20 cellular contexts compared by ENCODE assay signal in the genomic region with DNA sequence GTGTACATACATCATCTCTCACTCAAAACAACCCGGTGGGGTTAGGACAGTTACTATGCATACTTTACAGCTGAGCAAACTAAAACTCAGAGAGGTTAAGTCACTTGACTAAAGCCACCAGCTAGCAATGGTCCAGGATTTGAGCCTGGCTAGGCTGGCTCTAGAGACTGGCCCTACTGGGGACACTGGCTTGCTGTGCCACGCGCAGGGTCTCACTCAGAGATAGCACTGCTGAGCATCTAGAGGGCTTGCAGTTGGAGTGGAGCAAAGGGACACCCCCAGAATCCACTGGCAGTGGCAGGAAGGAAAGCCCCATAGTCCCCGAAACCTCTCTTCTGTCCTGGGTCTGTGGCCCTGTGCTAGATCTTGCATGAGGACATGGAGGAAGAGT. TPM values are rescaled to one million over a fixed set of nuclear protein-coding genes. Genes with fewer than 3 reads are reported as not detected.
DNase-seq lines count a peak whose midpoint lies in the region; ATAC-seq, FAIRE-seq and TF ChIP-seq lines count a peak whose summit lies in the region.
"Had no signal": no experiment of that assay in that cellular context is flagged by ENCODE, and none has a peak within 500 bp of the region (broad histone marks: within the 10 kb centered on the region; RNA-seq: fewer than 3 reads in every experiment).

No MANE protein-coding gene starts in this region.

- H3K4me3 Mint-ChIP-seq in type B pancreatic cell, result peak overlapping the region; percentile 20

- 13% methylated on average over 2 of the region's 4 CpGs for WGBS in HepG2 (ENCODE audit: low lambda C conversion rate)
- 60% methylated on average over 1 of the region's 4 CpGs for WGBS in right lobe of liver (ENCODE audit: insufficient coverage, low coverage, low lambda C conversion rate, missing lambda C conversion rate)

- H3K27ac ChIP-seq in HepG2 (ENCODE audit: extremely low read length, insufficient read depth, low read length) (no peak overlapping the region), right lobe of liver (no peak overlapping the region)
- H3K27ac ChIP-seq: A549 had no signal

- peaks cover 1 to 54% of the 10 kb centered on the region in 2 experiments; a peak in 4 of 5 replicates for H3K27me3 ChIP-seq in HepG2 (ENCODE audit: control insufficient read depth in 1 of 2, insufficient read depth in 2 of 2, low read length in 2 of 2)
- no peaks in the 10 kb centered on the region for H3K27me3 ChIP-seq in right lobe of liver
- H3K27me3 ChIP-seq in bronchial epithelial cell (ENCODE audit: control insufficient read depth, insufficient read depth, low read length), result peaks cover 5% of the 10 kb centered on the region

- in situ Hi-C loops in HepG2 (cut with HindIII; ENCODE audit: extremely low pct_ligation_motif_present, low pct_unique_long_range_greater_than_20kb), result loop anchor here (5.0 kb wide), 1 partner anchor 43 kb away; no protein-coding TSS in a partner anchor

- DNase-seq in HepG2 (ENCODE audit: low spot score) (no peak), right lobe of liver (no peak), bronchial epithelial cell (ENCODE audit: low read depth) (no peak), type B pancreatic cell (ENCODE audit: extremely low spot score, unreplicated experiment) (no peak), RPMI8226 (no peak)
- no peak for DNase-seq in activated naive CD4-positive, alpha-beta T cell treated with anti-CD3 and anti-CD28 coated beads, Interleukin-2, amount 50 U/mL, for 16 hours
- DNase-seq: 8988T; ACHN; AML-193; Calu3; CD4-positive, alpha-beta memory T cell; COR-L47; DMS53; DMS79 treated with DMSO at 0.1 percent for 48 hours; GF-D8; GOT3 had no signal

- H3K79me2 ChIP-seq in HepG2 (ENCODE audit: insufficient read depth, low read length), result no peaks in the 10 kb centered on the region

- no peaks in the 10 kb centered on the region for H4K20me1 ChIP-seq in HepG2 (ENCODE audit: insufficient read depth, low read length)

- no peaks in the 10 kb centered on the region for H3K9me3 Mint-ChIP-seq in type B pancreatic cell

- no peak for TF ChIP-seq POLR2A in HepG2 (IDR thresholded peaks at IDR 0.05; ENCODE audit: insufficient read depth in 1 of 2, low read depth in 2 of 2, low read length in 2 of 2)
- TF ChIP-seq POLR2A in right lobe of liver (IDR thresholded peaks at IDR 0.05), result no peak

- H3K36me3 ChIP-seq in HepG2 (replicated peaks in 1 of 2; ENCODE audit: control insufficient read depth in 1 of 2, insufficient read depth in 2 of 2, low read length in 2 of 2) (no peaks in the 10 kb centered on the region), right lobe of liver (no peaks in the 10 kb centered on the region), bronchial epithelial cell (ENCODE audit: control insufficient read depth, insufficient read depth, low read length) (no peaks in the 10 kb centered on the region)
- H3K36me3 ChIP-seq: HAP-1 had no signal

- H3K4me1 ChIP-seq in HepG2 (ENCODE audit: insufficient read depth, low read length), result peaks cover 63% of the 10 kb centered on the region
- peaks cover 0 to 13% (median 0%) of the 10 kb centered on the region in 4 donors for H3K4me1 ChIP-seq in right lobe of liver

- H2AFZ ChIP-seq in HepG2 (ENCODE audit: low read length), result no peak overlapping the region

- CTCF ChIA-PET in HepG2 (lab: Yijun Ruan, JAX; ENCODE audit: low intra/inter-chr PET ratio, low total read pairs), result no interaction called here

- TF ChIP-seq EP300 in HepG2 (IDR thresholded peaks at IDR 0.05; ENCODE audit: low read depth in 2 of 2, low read length in 2 of 2), result no peak
- no peak for TF ChIP-seq EP300 in HepG2 (CRISPR knock-in tag; IDR thresholded peaks at IDR 0.05; ENCODE audit: borderline replicate concordance)

- no peak for FAIRE-seq in HepG2 (lab: Jason Lieb, UNC)
- FAIRE-seq in bronchial epithelial cell (lab: Jason Lieb, UNC), result peak; percentile 64
- FAIRE-seq: A549, GM12892, H54 had no signal

- TF ChIP-seq CTCF in HepG2 (CRISPR knock-in tag; IDR thresholded peaks at IDR 0.05), result no peak
- TF ChIP-seq CTCF in right lobe of liver (IDR thresholded peaks at IDR 0.05), result no peak
- no peak for TF ChIP-seq CTCF in bronchial epithelial cell (IDR thresholded peaks at IDR 0.05; ENCODE audit: insufficient read depth, low read length, severe bottlenecking)
- TF ChIP-seq CTCF in type B pancreatic cell (conservative IDR thresholded peaks at IDR 0.05), result no peak

- H3K4me3 ChIP-seq in HepG2 (replicated peaks in 1 of 3; ENCODE audit: insufficient read depth in 1 of 3, low read depth in 2 of 3, low read length in 3 of 3), result no peak overlapping the region
- H3K4me3 ChIP-seq in right lobe of liver, result no peak overlapping the region
- H3K4me3 ChIP-seq in bronchial epithelial cell (ENCODE audit: low read depth, low read length), result no peak overlapping the region
- H3K4me3 ChIP-seq: A549, HAP-1 had no signal

- H3K27me3 Mint-ChIP-seq in type B pancreatic cell, result peaks cover 43% of the 10 kb centered on the region

- BruUV-seq in HepG2 (replicated peaks; lab: Mats Ljungman, UMichigan), result no TSS peak

- ATAC-seq in HepG2 (no peak), right lobe of liver (no peak)
- ATAC-seq: A549 had no signal

- no peak overlapping the region for H3K4me2 ChIP-seq in HepG2 (ENCODE audit: low read depth, low read length)
- H3K4me2 ChIP-seq: A549 had no signal

- TF ChIP-seq RAD21 in HepG2 (CRISPR knock-in tag; IDR thresholded peaks at IDR 0.05), result no peak

- POLR2A ChIA-PET in HepG2 (lab: Yijun Ruan, JAX), result interaction anchor here (1.3 kb wide), 1 partner anchor 14 kb away, joined by 6 read pairs; no protein-coding TSS in a partner anchor

- intact Hi-C loops in HepG2 (cut with micrococcal nuclease; ENCODE audit: unreplicated experiment) (loop anchor here (1.0 kb wide), 1 partner anchor 42 kb away; no protein-coding TSS in a partner anchor), right lobe of liver (cut with DNase I) (loop anchor here (10.0 kb wide), 1 partner anchor 46 kb away; a partner anchor contains a TSS)

- no peak overlapping the region for H3K9ac ChIP-seq in HepG2 (ENCODE audit: insufficient read depth, low read depth, low read length)

- H3K27ac Mint-ChIP-seq in type B pancreatic cell, result no peak overlapping the region
- H3K27ac Mint-ChIP-seq: CD4-positive, alpha-beta memory T cell had no signal

- H3K36me3 Mint-ChIP-seq in type B pancreatic cell, result no peaks in the 10 kb centered on the region
- H3K36me3 Mint-ChIP-seq: CD4-positive, alpha-beta memory T cell had no signal

- H3K9me3 ChIP-seq in HepG2 (ENCODE audit: low read length) (no peaks in the 10 kb centered on the region), right lobe of liver (no peaks in the 10 kb centered on the region)
- H3K9me3 ChIP-seq: A549, HAP-1 had no signal

- H3K4me1 Mint-ChIP-seq in type B pancreatic cell (ENCODE audit: unreplicated experiment), result peaks cover 17% of the 10 kb centered on the region

RNA-seq across cellular contexts. Expression of a gene that starts 11.1 kb away (rescaled TPM):
- total RNA-seq in HepG2 (2016; rRNA removed; fragmentation: Illumina TruSeq; extraction: Trizol), result 0.07 TPM in 1 of 2 replicates, not detected in the other
- 0.18 and 0.20 TPM in 2 replicates for total RNA-seq in HepG2 (2016; cell fraction: cytosol; rRNA removed; fragmentation: Illumina TruSeq; extraction: Trizol; ENCODE audit: low read depth)
- total RNA-seq in HepG2 (2016; cell fraction: insoluble cytoplasmic fraction; rRNA removed; fragmentation: Illumina TruSeq; extraction: Trizol), result 0.04 TPM in 1 of 2 replicates, not detected in the other
- 0.09 and 0.14 TPM in 2 replicates for total RNA-seq in HepG2 (2016; cell fraction: membrane; rRNA removed; fragmentation: Illumina TruSeq; extraction: Trizol)
- 0.09 TPM in 2 replicates for total RNA-seq in HepG2 (2016; cell fraction: nucleus; rRNA removed; fragmentation: Illumina TruSeq; extraction: Trizol)
- polyA plus RNA-seq in HepG2 (2011; rRNA removed), result 0.22 TPM in 1 of 2 replicates, not detected in the other
- 0.01 and 0.04 TPM in 2 replicates for polyA plus RNA-seq in HepG2 (2011; cell fraction: cytosol; rRNA removed)
- 0.24 and 0.29 TPM in 2 replicates for polyA plus RNA-seq in HepG2 (2011; cell fraction: nucleus; rRNA removed)
- 0.08 and 0.11 TPM in 2 replicates for polyA plus RNA-seq in HepG2 (2012)
- not detected in 2 replicates for polyA plus RNA-seq in HepG2 (2016; cell fraction: cytosol; fragmentation: Illumina TruSeq; extraction: Trizol; ENCODE audit: low read depth)
- 0.16 TPM in 1 of 2 replicates, not detected in the other for polyA plus RNA-seq in HepG2 (2016; cell fraction: insoluble cytoplasmic fraction; fragmentation: Illumina TruSeq; extraction: Trizol; ENCODE audit: low read depth)
- polyA plus RNA-seq in HepG2 (2016; cell fraction: membrane; fragmentation: Illumina TruSeq; extraction: Trizol; ENCODE audit: low read depth), result 0.19 TPM in 2 replicates
- polyA plus RNA-seq in HepG2 (2016; cell fraction: nucleus; fragmentation: Illumina TruSeq; extraction: Trizol; ENCODE audit: insufficient read depth, low read depth), result 0.53 TPM in 1 of 2 replicates, not detected in the other
- 0.28 and 0.30 TPM in 2 replicates for polyA minus RNA-seq in HepG2 (2011; rRNA and poly(A)+ RNA removed; ENCODE audit: low replicate concordance)
- polyA minus RNA-seq in HepG2 (2011; cell fraction: cytosol; rRNA and poly(A)+ RNA removed), result 0.09 and 0.20 TPM in 2 replicates
- 0.39 and 0.99 TPM in 2 replicates for polyA minus RNA-seq in HepG2 (2011; cell fraction: nucleus; rRNA and poly(A)+ RNA removed)
- total RNA-seq in right lobe of liver, result 1 to 10 TPM in 2 of 6 experiments, under 1 TPM in 3, not detected in 1; 0.50 to 3.8 (median 0.77) TPM
- total RNA-seq in bronchial epithelial cell, result under 0.01 and 0.26 TPM in 2 replicates
- total RNA-seq in type B pancreatic cell (ENCODE audit: low replicate concordance), result 2.2 and 14.1 TPM in 2 replicates
- total RNA-seq: Calu3 had no signal

RNA-seq across cellular contexts. Expression of a gene that starts 23.7 kb away (rescaled TPM):
- total RNA-seq in HepG2 (2016; rRNA removed; fragmentation: Illumina TruSeq; extraction: Trizol) (18.5 and 19.2 TPM in 2 replicates), right lobe of liver (10 to 100 TPM; 25.0 to 58.0 (median 44.8) TPM), bronchial epithelial cell (0.79 and 3.5 TPM in 2 replicates), type B pancreatic cell (ENCODE audit: low replicate concordance) (29.9 and 44.9 TPM in 2 replicates)
- 6.4 and 13.9 TPM in 2 replicates for total RNA-seq in HepG2 (2016; cell fraction: cytosol; rRNA removed; fragmentation: Illumina TruSeq; extraction: Trizol; ENCODE audit: low read depth)
- 16.2 and 19.8 TPM in 2 replicates for total RNA-seq in HepG2 (2016; cell fraction: insoluble cytoplasmic fraction; rRNA removed; fragmentation: Illumina TruSeq; extraction: Trizol)
- total RNA-seq in HepG2 (2016; cell fraction: membrane; rRNA removed; fragmentation: Illumina TruSeq; extraction: Trizol), result 10.9 and 11.9 TPM in 2 replicates
- 10.9 and 12.5 TPM in 2 replicates for total RNA-seq in HepG2 (2016; cell fraction: nucleus; rRNA removed; fragmentation: Illumina TruSeq; extraction: Trizol)
- polyA plus RNA-seq in HepG2 (2011; rRNA removed), result 59.7 and 66.6 TPM in 2 replicates
- 33.2 and 46.3 TPM in 2 replicates for polyA plus RNA-seq in HepG2 (2011; cell fraction: cytosol; rRNA removed)
- 86.5 and 102 TPM in 2 replicates for polyA plus RNA-seq in HepG2 (2011; cell fraction: nucleus; rRNA removed)
- 17.2 and 27.4 TPM in 2 replicates for polyA plus RNA-seq in HepG2 (2012)
- polyA plus RNA-seq in HepG2 (2016; cell fraction: cytosol; fragmentation: Illumina TruSeq; extraction: Trizol; ENCODE audit: low read depth), result 9.3 and 10.8 TPM in 2 replicates
- polyA plus RNA-seq in HepG2 (2016; cell fraction: insoluble cytoplasmic fraction; fragmentation: Illumina TruSeq; extraction: Trizol; ENCODE audit: low read depth), result 22.3 and 32.8 TPM in 2 replicates
- 12.0 and 14.3 TPM in 2 replicates for polyA plus RNA-seq in HepG2 (2016; cell fraction: membrane; fragmentation: Illumina TruSeq; extraction: Trizol; ENCODE audit: low read depth)
- 21.9 and 24.6 TPM in 2 replicates for polyA plus RNA-seq in HepG2 (2016; cell fraction: nucleus; fragmentation: Illumina TruSeq; extraction: Trizol; ENCODE audit: insufficient read depth, low read depth)
- polyA minus RNA-seq in HepG2 (2011; rRNA and poly(A)+ RNA removed; ENCODE audit: low replicate concordance), result 111 and 113 TPM in 2 replicates
- 22.7 and 28.5 TPM in 2 replicates for polyA minus RNA-seq in HepG2 (2011; cell fraction: cytosol; rRNA and poly(A)+ RNA removed)
- polyA minus RNA-seq in HepG2 (2011; cell fraction: nucleus; rRNA and poly(A)+ RNA removed), result 44.5 and 48.7 TPM in 2 replicates

RNA-seq across cellular contexts. Expression of a gene that starts 31.7 kb away (rescaled TPM):
- total RNA-seq in HepG2 (2016; rRNA removed; fragmentation: Illumina TruSeq; extraction: Trizol) (11.0 and 15.8 TPM in 2 replicates), right lobe of liver (10 to 100 TPM in 5 of 6 experiments, 1 to 10 TPM in 1; 9.9 to 18.1 (median 12.0) TPM), bronchial epithelial cell (16.6 and 17.4 TPM in 2 replicates), type B pancreatic cell (ENCODE audit: low replicate concordance) (45.6 and 51.5 TPM in 2 replicates)
- 1.3 and 1.6 TPM in 2 replicates for total RNA-seq in HepG2 (2016; cell fraction: cytosol; rRNA removed; fragmentation: Illumina TruSeq; extraction: Trizol; ENCODE audit: low read depth)
- 8.3 and 16.2 TPM in 2 replicates for total RNA-seq in HepG2 (2016; cell fraction: insoluble cytoplasmic fraction; rRNA removed; fragmentation: Illumina TruSeq; extraction: Trizol)
- total RNA-seq in HepG2 (2016; cell fraction: membrane; rRNA removed; fragmentation: Illumina TruSeq; extraction: Trizol), result 7.0 and 7.3 TPM in 2 replicates
- 10.9 and 13.5 TPM in 2 replicates for total RNA-seq in HepG2 (2016; cell fraction: nucleus; rRNA removed; fragmentation: Illumina TruSeq; extraction: Trizol)
- 8.7 and 9.4 TPM in 2 replicates for polyA plus RNA-seq in HepG2 (2011; rRNA removed)
- 7.4 and 9.0 TPM in 2 replicates for polyA plus RNA-seq in HepG2 (2011; cell fraction: cytosol; rRNA removed)
- polyA plus RNA-seq in HepG2 (2011; cell fraction: nucleus; rRNA removed), result 13.1 and 16.4 TPM in 2 replicates
- polyA plus RNA-seq in HepG2 (2012), result 9.8 and 11.6 TPM in 2 replicates
- polyA plus RNA-seq in HepG2 (2016; cell fraction: cytosol; fragmentation: Illumina TruSeq; extraction: Trizol; ENCODE audit: low read depth), result 1.2 and 1.4 TPM in 2 replicates
- 14.2 and 17.2 TPM in 2 replicates for polyA plus RNA-seq in HepG2 (2016; cell fraction: insoluble cytoplasmic fraction; fragmentation: Illumina TruSeq; extraction: Trizol; ENCODE audit: low read depth)
- polyA plus RNA-seq in HepG2 (2016; cell fraction: membrane; fragmentation: Illumina TruSeq; extraction: Trizol; ENCODE audit: low read depth), result 7.2 TPM in 2 replicates
- 35.0 and 35.2 TPM in 2 replicates for polyA plus RNA-seq in HepG2 (2016; cell fraction: nucleus; fragmentation: Illumina TruSeq; extraction: Trizol; ENCODE audit: insufficient read depth, low read depth)
- 15.4 and 32.3 TPM in 2 replicates for polyA minus RNA-seq in HepG2 (2011; rRNA and poly(A)+ RNA removed; ENCODE audit: low replicate concordance)
- 7.3 and 11.8 TPM in 2 replicates for polyA minus RNA-seq in HepG2 (2011; cell fraction: cytosol; rRNA and poly(A)+ RNA removed)
- polyA minus RNA-seq in HepG2 (2011; cell fraction: nucleus; rRNA and poly(A)+ RNA removed), result 7.8 and 9.3 TPM in 2 replicates

RNA-seq across cellular contexts. Expression of a gene that starts 47.0 kb away (rescaled TPM):
- total RNA-seq in HepG2 (2016; rRNA removed; fragmentation: Illumina TruSeq; extraction: Trizol) (not detected in 2 replicates), right lobe of liver (1 to 10 TPM in 4 of 6 experiments, under 1 TPM in 2; 0.48 to 2.8 (median 1.6) TPM), bronchial epithelial cell (0.13 TPM in 1 of 2 replicates, not detected in the other), type B pancreatic cell (ENCODE audit: low replicate concordance) (0.72 TPM in 1 of 2 replicates, not detected in the other)
- total RNA-seq in HepG2 (2016; cell fraction: cytosol; rRNA removed; fragmentation: Illumina TruSeq; extraction: Trizol; ENCODE audit: low read depth), result not detected in 2 replicates
- not detected in 2 replicates for total RNA-seq in HepG2 (2016; cell fraction: insoluble cytoplasmic fraction; rRNA removed; fragmentation: Illumina TruSeq; extraction: Trizol)
- total RNA-seq in HepG2 (2016; cell fraction: membrane; rRNA removed; fragmentation: Illumina TruSeq; extraction: Trizol), result not detected in 2 replicates
- total RNA-seq in HepG2 (2016; cell fraction: nucleus; rRNA removed; fragmentation: Illumina TruSeq; extraction: Trizol), result not detected in 2 replicates
- polyA plus RNA-seq in HepG2 (2011; rRNA removed), result not detected in 2 replicates
- not detected in 2 replicates for polyA plus RNA-seq in HepG2 (2011; cell fraction: cytosol; rRNA removed)
- polyA plus RNA-seq in HepG2 (2011; cell fraction: nucleus; rRNA removed), result 0.42 TPM in 1 of 2 replicates, not detected in the other
- polyA plus RNA-seq in HepG2 (2012), result not detected in 2 replicates
- polyA plus RNA-seq in HepG2 (2016; cell fraction: cytosol; fragmentation: Illumina TruSeq; extraction: Trizol; ENCODE audit: low read depth), result not detected in 2 replicates
- not detected in 2 replicates for polyA plus RNA-seq in HepG2 (2016; cell fraction: insoluble cytoplasmic fraction; fragmentation: Illumina TruSeq; extraction: Trizol; ENCODE audit: low read depth)
- polyA plus RNA-seq in HepG2 (2016; cell fraction: membrane; fragmentation: Illumina TruSeq; extraction: Trizol; ENCODE audit: low read depth), result not detected in 2 replicates
- not detected in 2 replicates for polyA plus RNA-seq in HepG2 (2016; cell fraction: nucleus; fragmentation: Illumina TruSeq; extraction: Trizol; ENCODE audit: insufficient read depth, low read depth)
- polyA minus RNA-seq in HepG2 (2011; rRNA and poly(A)+ RNA removed; ENCODE audit: low replicate concordance), result 0.19 TPM in 1 of 2 replicates, not detected in the other
- not detected in 2 replicates for polyA minus RNA-seq in HepG2 (2011; cell fraction: cytosol; rRNA and poly(A)+ RNA removed)
- not detected in 2 replicates for polyA minus RNA-seq in HepG2 (2011; cell fraction: nucleus; rRNA and poly(A)+ RNA removed)
- total RNA-seq: Calu3; CD4-positive, alpha-beta memory T cell had no signal
- polyA plus RNA-seq: CD4-positive, alpha-beta memory T cell had no signal
